Comparison of ENCODE assay signal across 22 cellular contexts in genomic region chr14:100293497-100294212, GRCh38. TPM values are rescaled to one million over a fixed set of nuclear protein-coding genes. Genes with fewer than 3 reads are reported as not detected.
DNase-seq lines count a peak whose midpoint lies in the region; ATAC-seq and TF ChIP-seq lines count a peak whose summit lies in the region.
"Had no signal": no experiment of that assay in that cellular context is flagged by ENCODE, and none has a peak within 500 bp of the region (broad histone marks: within the 10 kb centered on the region; RNA-seq: fewer than 3 reads in every experiment).

No MANE protein-coding gene starts in this region.

- TF ChIP-seq RAD21 in SK-N-SH (IDR thresholded peaks at IDR 0.05; ENCODE audit: low read length): no peak

- H3K9me3 ChIP-seq in SK-N-SH (no peaks in the 10 kb centered on the region), mesodermal cell (ENCODE audit: control insufficient read depth, low read length) (no peaks in the 10 kb centered on the region), transverse colon (no peaks in the 10 kb centered on the region)
- H3K9me3 ChIP-seq: Caco-2, gastroesophageal sphincter, ovary, right lobe of liver had no signal

- no peak for TF ChIP-seq EP300 in SK-N-SH (IDR thresholded peaks at IDR 0.05; ENCODE audit: borderline replicate concordance in 1 of 2, low read depth in 1 of 2, low read length in 1 of 2)
- no peak for TF ChIP-seq EP300 in transverse colon (IDR thresholded peaks at IDR 0.05; ENCODE audit: low read depth)

- no peak overlapping the region for H3K9ac ChIP-seq in SK-N-SH

- H3K4me3 ChIP-seq in SK-N-SH (ENCODE audit: low read depth in 2 of 2, low read length in 1 of 2) (no peak overlapping the region), dorsolateral prefrontal cortex (no peak overlapping the region), mesodermal cell (ENCODE audit: extremely low read depth, insufficient read depth, low read length, poor library complexity, severe bottlenecking) (no peak overlapping the region), transverse colon (no peak overlapping the region)
- H3K4me3 ChIP-seq: gastroesophageal sphincter, ovary, right lobe of liver had no signal

- no peaks in the 10 kb centered on the region for H3K9me2 ChIP-seq in SK-N-SH

- TF ChIP-seq CTCF in SK-N-SH (IDR thresholded peaks at IDR 0.05) (no peak), dorsolateral prefrontal cortex (IDR thresholded peaks at IDR 0.05 in 54 of 56, conservative IDR thresholded peaks at IDR 0.05 in 2 of 56; ENCODE audit: low read depth in 1 of 56, partially characterized antibody in 56 of 56) (no peak), transverse colon (IDR thresholded peaks at IDR 0.05) (no peak)

- H3K4me2 ChIP-seq in SK-N-SH: no peak overlapping the region

- H4K20me1 ChIP-seq in SK-N-SH (ENCODE audit: insufficient read depth): peaks cover 8% of the 10 kb centered on the region; the same call in 1 of the 2 replicates

- peaks cover 0 to 18% of the 10 kb centered on the region in 2 experiments for H3K36me3 ChIP-seq in SK-N-SH (replicated peaks in 1 of 2; ENCODE audit: control insufficient read depth in 1 of 2, insufficient read depth in 2 of 2, low read length in 1 of 2)
- H3K36me3 ChIP-seq in mesodermal cell (ENCODE audit: control insufficient read depth, insufficient read depth, low read length): peaks cover 28% of the 10 kb centered on the region
- no peaks in the 10 kb centered on the region for H3K36me3 ChIP-seq in transverse colon
- H3K36me3 ChIP-seq: ovary, right lobe of liver had no signal

- no peaks in the 10 kb centered on the region for H3K27me3 ChIP-seq in SK-N-SH (ENCODE audit: insufficient read depth)
- H3K27me3 ChIP-seq in dorsolateral prefrontal cortex: no peaks in the 10 kb centered on the region
- H3K27me3 ChIP-seq in transverse colon: no peaks in the 10 kb centered on the region
- H3K27me3 ChIP-seq: gastroesophageal sphincter, ovary, right lobe of liver had no signal

- H3K4me1 ChIP-seq in SK-N-SH (ENCODE audit: control insufficient read depth in 1 of 2, insufficient read depth in 2 of 2, low read depth in 1 of 2, low read length in 1 of 2) (peaks cover 0 to 18% of the 10 kb centered on the region in 2 experiments; a peak in 1 of 4 replicates), mesodermal cell (ENCODE audit: control insufficient read depth, insufficient read depth, low read length, poor library complexity, severe bottlenecking) (peaks cover 14% of the 10 kb centered on the region), transverse colon (peaks cover 10 to 21% (median 16%) of the 10 kb centered on the region in 4 donors)
- H3K4me1 ChIP-seq: Caco-2, right lobe of liver had no signal

- no peak overlapping the region for H2AFZ ChIP-seq in SK-N-SH (ENCODE audit: low read depth)

- peak; percentile 17 for DNase-seq in SK-N-SH
- peak in 6 of 10 donors; percentile 2 to 36 (median 21) for DNase-seq in dorsolateral prefrontal cortex
- DNase-seq in transverse colon: peak; percentile 4
- no peak for DNase-seq in NCI-H2196 (lab: John Stamatoyannopoulos, UW; ENCODE audit: unreplicated experiment)
- DNase-seq: Caco-2; HCEC 1CT; kidney glomerular epithelial cell; naive thymus-derived CD4-positive, alpha-beta T cell; NCI-H510A; NK-92 treated with Interleukin-12 subunit alpha and Interleukin-12 subunit beta, amount 100 ng/mL, for 24 hours; T1000 had no signal

- POLR2A ChIA-PET in SK-N-SH (lab: Yijun Ruan, JAX): no interaction called here

- CTCF ChIA-PET in SK-N-SH (lab: Yijun Ruan, JAX): interaction anchor here (1.2 to 3.7 kb wide), 2 partner anchors 9 kb away, joined by 3 to 40 read pairs; no protein-coding TSS in a partner anchor

- ATAC-seq in SK-N-SH treated with all-trans-retinoic acid at 6 μM for 48 hours (no peak), HG02852 (IDR thresholded peaks at IDR 0.05; ENCODE audit: unreplicated experiment) (no peak), GM21526 (IDR thresholded peaks at IDR 0.05; ENCODE audit: low FRiP score, unreplicated experiment) (no peak)
- ATAC-seq: naive thymus-derived CD4-positive, alpha-beta T cell; right lobe of liver had no signal

- WGBS in SK-N-SH (ENCODE audit: low lambda C conversion rate): 92% methylated on average over 11 of the region's 14 CpGs
- WGBS in mesodermal cell (ENCODE audit: insufficient coverage in 2 of 2), 2 experiments: 93 to 94% methylated on average over 13 of the region's 14 CpGs
- WGBS in transverse colon (ENCODE audit: low coverage in 1 of 2), 2 donors: 73% methylated on average over 13 of the region's 14 CpGs; no CpG with 5 or more reads in 1 of the 2 donors

- no peaks in the 10 kb centered on the region for H3F3A ChIP-seq in SK-N-SH (replicated peaks; ENCODE audit: insufficient read depth)

- TF ChIP-seq POLR2A in transverse colon (IDR thresholded peaks at IDR 0.05): no peak

- H3K27ac ChIP-seq in SK-N-SH (ENCODE audit: low read depth in 2 of 2, low read length in 1 of 2): no peak overlapping the region
- H3K27ac ChIP-seq in dorsolateral prefrontal cortex: peak overlapping the region in 28 of 59 donors; percentile 0 to 71 (median 30)
- H3K27ac ChIP-seq in mesodermal cell (ENCODE audit: low read depth, low read length, severe bottlenecking): peak overlapping the region; percentile 23
- H3K27ac ChIP-seq in transverse colon: no peak overlapping the region
- H3K27ac ChIP-seq: 22Rv1, ovary, right lobe of liver had no signal

- in situ Hi-C loops in transverse colon (cut with MboI; ENCODE audit: low pct_ligation_motif_present in 1 of 4, low pct_unique_long_range_greater_than_20kb in 1 of 4, low sequenced_read_pairs in 3 of 4): no loop called here

- H3K79me2 ChIP-seq in SK-N-SH (ENCODE audit: insufficient read depth): no peaks in the 10 kb centered on the region; the same call in 1 of the 2 replicates

- intact Hi-C loops in dorsolateral prefrontal cortex (cut with DNase I): no loop called here
- intact Hi-C loops in transverse colon (cut with DNase I; ENCODE audit: low total_unique reads): no loop called here

TF ChIP-seq in SK-N-SH, 30 proteins besides CTCF, POLR2A, EP300 and RAD21 (continues in another document):
- TF ChIP-seq FOXM1 (IDR thresholded peaks at IDR 0.05; ENCODE audit: low read depth) (no peak), JUND (IDR thresholded peaks at IDR 0.05) (no peak), IRF3 (IDR thresholded peaks at IDR 0.05; ENCODE audit: low read depth, low read length) (no peak), TCF12 (IDR thresholded peaks at IDR 0.05) (no peak)

TF ChIP-seq in SK-N-SH treated with all-trans-retinoic acid at 6 μM for 48 hours, 23 proteins besides CTCF, POLR2A, EP300 and RAD21:
- TF ChIP-seq ZFP3 (CRISPR knock-in tag; IDR thresholded peaks at IDR 0.05) (no peak), ARNTL (CRISPR knock-in tag; IDR thresholded peaks at IDR 0.05; ENCODE audit: borderline replicate concordance, low read depth) (no peak), TSHZ2 (CRISPR knock-in tag; IDR thresholded peaks at IDR 0.05) (no peak), RARB (CRISPR knock-in tag; IDR thresholded peaks at IDR 0.05) (no peak)

RNA-seq across cellular contexts. Expression of gene SLC25A29, which starts 12.6 kb away (rescaled TPM):
- polyA plus RNA-seq in SK-N-SH (2012; rRNA removed): 66.9 and 84.6 TPM in 2 replicates
- polyA plus RNA-seq in SK-N-SH (2012; cell fraction: cytosol; rRNA removed): 13.9 and 26.7 TPM in 2 replicates
- 442 and 628 TPM in 2 replicates for polyA plus RNA-seq in SK-N-SH (2012; cell fraction: nucleus; rRNA removed)
- 100 to 1,000 TPM in 65 of 120 experiments, 10 to 100 TPM in 55; 58.8 to 204 (median 102) TPM for total RNA-seq in dorsolateral prefrontal cortex
- 38.7 TPM for polyA plus RNA-seq in mesodermal cell (2013, experiment 1 of 2)
- polyA plus RNA-seq in mesodermal cell (2013, experiment 2 of 2): 32.6 TPM
- total RNA-seq in transverse colon: 10 to 100 TPM; 16.8 to 62.7 (median 19.7) TPM

RNA-seq across cellular contexts. Expression of gene SLC25A47, which starts 29.5 kb away (rescaled TPM):
- polyA plus RNA-seq in SK-N-SH (2012; rRNA removed): not detected in 2 replicates
- not detected in 2 replicates for polyA plus RNA-seq in SK-N-SH (2012; cell fraction: cytosol; rRNA removed)
- 0.06 TPM in 1 of 2 replicates, not detected in the other for polyA plus RNA-seq in SK-N-SH (2012; cell fraction: nucleus; rRNA removed)
- total RNA-seq in dorsolateral prefrontal cortex: under 1 TPM in 5 of 120 experiments, not detected in 115; 0.28 to 0.36 (median 0.32) TPM
- not detected for polyA plus RNA-seq in mesodermal cell (2013, experiment 1 of 2)
- polyA plus RNA-seq in mesodermal cell (2013, experiment 2 of 2): not detected
- total RNA-seq in transverse colon: under 1 TPM in 2 of 4 donors, not detected in 2; 0.27 to 0.32 TPM
- total RNA-seq: bronchial epithelial cell; Caco-2; epithelial cell of proximal tubule; naive thymus-derived CD4-positive, alpha-beta T cell; ovary; RPMI7951 had no signal
- polyA plus RNA-seq: naive thymus-derived CD4-positive, alpha-beta T cell; ovary had no signal

RNA-seq across cellular contexts. Expression of gene YY1, which starts 54.7 kb away (rescaled TPM):
- polyA plus RNA-seq in SK-N-SH (2012; rRNA removed): 18.1 and 18.6 TPM in 2 replicates
- 23.4 and 25.2 TPM in 2 replicates for polyA plus RNA-seq in SK-N-SH (2012; cell fraction: cytosol; rRNA removed)
- polyA plus RNA-seq in SK-N-SH (2012; cell fraction: nucleus; rRNA removed): 32.0 and 38.8 TPM in 2 replicates
- total RNA-seq in dorsolateral prefrontal cortex: 10 to 100 TPM; 40.9 to 68.9 (median 52.3) TPM
- 76.3 TPM for polyA plus RNA-seq in mesodermal cell (2013, experiment 1 of 2)
- polyA plus RNA-seq in mesodermal cell (2013, experiment 2 of 2): 79.0 TPM
- total RNA-seq in transverse colon: 10 to 100 TPM; 50.8 to 61.3 (median 58.6) TPM
